In genomic region chr5:6667648-6668047, GRCh38 we compare ENCODE assay signal across 17 cellular contexts. TPM values are rescaled to one million over a fixed set of nuclear protein-coding genes. Genes with fewer than 3 reads are reported as not detected.
DNase-seq lines count a peak whose midpoint lies in the region; ATAC-seq and TF ChIP-seq lines count a peak whose summit lies in the region.
"Had no signal": no experiment of that assay in that cellular context is flagged by ENCODE, and none has a peak within 500 bp of the region (broad histone marks: within the 10 kb centered on the region; RNA-seq: fewer than 3 reads in every experiment).

No MANE protein-coding gene starts in this region.

- H3F3A ChIP-seq in GM23338 (replicated peaks; ENCODE audit: low read depth) = no peaks in the 10 kb centered on the region

- H3K4me1 Mint-ChIP-seq in GM23338 = peaks cover 27% of the 10 kb centered on the region
- no peaks in the 10 kb centered on the region for H3K4me1 Mint-ChIP-seq in T-helper 17 cell
- H3K4me1 Mint-ChIP-seq: B cell had no signal

- H3K9me2 ChIP-seq in GM23338 (ENCODE audit: insufficient read depth) = 0 out of 2 replicates have a peak, but pooled peaks cover 2% of the 10 kb centered on the region

- no peak overlapping the region for H3K4me2 ChIP-seq in GM23338
- H3K4me2 ChIP-seq: A549; BLaER1 treated with 17β-estradiol and CSF1 and Interleukin-3, amounts not matched to agents 10 nM and 100 nM had no signal

- H4K20me1 ChIP-seq in GM23338 (replicated peaks; ENCODE audit: insufficient read depth) = no peaks in the 10 kb centered on the region
- H4K20me1 ChIP-seq: BLaER1 treated with 17β-estradiol and CSF1 and Interleukin-3, amounts not matched to agents 10 nM and 100 nM had no signal

- H3K36me3 Mint-ChIP-seq in GM23338 (ENCODE audit: low read depth) (peaks cover 38% of the 10 kb centered on the region), T-helper 17 cell (ENCODE audit: low read depth) (peaks cover 3% of the 10 kb centered on the region)

- no peaks in the 10 kb centered on the region for H3K79me2 ChIP-seq in GM23338 (replicated peaks; ENCODE audit: insufficient read depth)

- H3K4me3 Mint-ChIP-seq in GM23338 (no peak overlapping the region), T-helper 17 cell (no peak overlapping the region)
- H3K4me3 Mint-ChIP-seq: B cell; CD4-positive, alpha-beta T cell; CD8-positive, alpha-beta T cell had no signal

- no peak overlapping the region for H2AFZ ChIP-seq in GM23338

- H3K27me3 Mint-ChIP-seq in GM23338 (ENCODE audit: insufficient read depth, low read depth, poor library complexity) = no peaks in the 10 kb centered on the region
- no peaks in the 10 kb centered on the region for H3K27me3 Mint-ChIP-seq in T-helper 17 cell
- H3K27me3 Mint-ChIP-seq: B cell; CD4-positive, alpha-beta T cell had no signal

- ATAC-seq in GM23338 = peak; percentile 84
- ATAC-seq in T-helper 17 cell = no peak
- ATAC-seq: A549; CD8-positive, alpha-beta T cell had no signal

- no peak overlapping the region for H3K4me3 ChIP-seq in GM23338
- H3K4me3 ChIP-seq: A549; BLaER1 treated with 17β-estradiol and CSF1 and Interleukin-3, amounts not matched to agents 10 nM and 100 nM had no signal

- no peak overlapping the region for H3K27ac ChIP-seq in GM23338 (ENCODE audit: low read depth)
- H3K27ac ChIP-seq: 22Rv1; A549; BLaER1 treated with 17β-estradiol and CSF1 and Interleukin-3, amounts not matched to agents 10 nM and 100 nM; C4-2B had no signal

- TF ChIP-seq CTCF in GM23338 (conservative IDR thresholded peaks at IDR 0.05; ENCODE audit: low read depth in 2 of 2) = no peak

- no peaks in the 10 kb centered on the region for H3K36me3 ChIP-seq in GM23338 (ENCODE audit: insufficient read depth)

- no peaks in the 10 kb centered on the region for H3K27me3 ChIP-seq in GM23338 (ENCODE audit: insufficient read depth)
- H3K27me3 ChIP-seq: BLaER1 treated with 17β-estradiol and CSF1 and Interleukin-3, amounts not matched to agents 10 nM and 100 nM had no signal

- no peaks in the 10 kb centered on the region for H3K9me3 ChIP-seq in T-helper 17 cell (ENCODE audit: control insufficient read depth, low read length, poor library complexity, severe bottlenecking)
- H3K9me3 ChIP-seq: A549, Caco-2 had no signal

- peak; percentile 12 for DNase-seq in GM23338 (ENCODE audit: low spot score)
- DNase-seq in T-helper 17 cell = no peak
- peak; percentile 43 for DNase-seq in iPS-NIHi7 (ENCODE audit: extremely low spot score)
- DNase-seq in NCI-H2227 (lab: John Stamatoyannopoulos, UW; ENCODE audit: unreplicated experiment) = no peak
- no peak for DNase-seq in NCI-H345 (lab: John Stamatoyannopoulos, UW)
- DNase-seq: AML-193; Caco-2; Calu3; CD4-positive, alpha-beta T cell; CD8-positive, alpha-beta T cell; DMS79 treated with DMSO at 0.1 percent for 48 hours; GF-D8 had no signal

- H3K9me3 Mint-ChIP-seq in GM23338 = no peaks in the 10 kb centered on the region
- H3K9me3 Mint-ChIP-seq: CD4-positive, alpha-beta T cell; CD8-positive, alpha-beta T cell had no signal

- peaks cover 4% of the 10 kb centered on the region; the same call in 1 of the 2 replicates for H3K4me1 ChIP-seq in GM23338 (ENCODE audit: insufficient read depth)
- H3K4me1 ChIP-seq: A549; BLaER1 treated with 17β-estradiol and CSF1 and Interleukin-3, amounts not matched to agents 10 nM and 100 nM; Caco-2 had no signal

- H3K27ac Mint-ChIP-seq in GM23338 (0 out of 2 replicates have a peak overlapping the region, but pooled peaks have one; percentile 14), T-helper 17 cell (peak overlapping the region; percentile 43)
- H3K27ac Mint-ChIP-seq: B cell; CD4-positive, alpha-beta T cell; CD8-positive, alpha-beta T cell had no signal

TF ChIP-seq in GM23338, 12 proteins besides CTCF, POLR2A, EP300 and RAD21 (continues in another document):
- TF ChIP-seq POLR2AphosphoS5 (IDR thresholded peaks at IDR 0.05; ENCODE audit: low read depth) = no peak
- TF ChIP-seq, protein P1, sequence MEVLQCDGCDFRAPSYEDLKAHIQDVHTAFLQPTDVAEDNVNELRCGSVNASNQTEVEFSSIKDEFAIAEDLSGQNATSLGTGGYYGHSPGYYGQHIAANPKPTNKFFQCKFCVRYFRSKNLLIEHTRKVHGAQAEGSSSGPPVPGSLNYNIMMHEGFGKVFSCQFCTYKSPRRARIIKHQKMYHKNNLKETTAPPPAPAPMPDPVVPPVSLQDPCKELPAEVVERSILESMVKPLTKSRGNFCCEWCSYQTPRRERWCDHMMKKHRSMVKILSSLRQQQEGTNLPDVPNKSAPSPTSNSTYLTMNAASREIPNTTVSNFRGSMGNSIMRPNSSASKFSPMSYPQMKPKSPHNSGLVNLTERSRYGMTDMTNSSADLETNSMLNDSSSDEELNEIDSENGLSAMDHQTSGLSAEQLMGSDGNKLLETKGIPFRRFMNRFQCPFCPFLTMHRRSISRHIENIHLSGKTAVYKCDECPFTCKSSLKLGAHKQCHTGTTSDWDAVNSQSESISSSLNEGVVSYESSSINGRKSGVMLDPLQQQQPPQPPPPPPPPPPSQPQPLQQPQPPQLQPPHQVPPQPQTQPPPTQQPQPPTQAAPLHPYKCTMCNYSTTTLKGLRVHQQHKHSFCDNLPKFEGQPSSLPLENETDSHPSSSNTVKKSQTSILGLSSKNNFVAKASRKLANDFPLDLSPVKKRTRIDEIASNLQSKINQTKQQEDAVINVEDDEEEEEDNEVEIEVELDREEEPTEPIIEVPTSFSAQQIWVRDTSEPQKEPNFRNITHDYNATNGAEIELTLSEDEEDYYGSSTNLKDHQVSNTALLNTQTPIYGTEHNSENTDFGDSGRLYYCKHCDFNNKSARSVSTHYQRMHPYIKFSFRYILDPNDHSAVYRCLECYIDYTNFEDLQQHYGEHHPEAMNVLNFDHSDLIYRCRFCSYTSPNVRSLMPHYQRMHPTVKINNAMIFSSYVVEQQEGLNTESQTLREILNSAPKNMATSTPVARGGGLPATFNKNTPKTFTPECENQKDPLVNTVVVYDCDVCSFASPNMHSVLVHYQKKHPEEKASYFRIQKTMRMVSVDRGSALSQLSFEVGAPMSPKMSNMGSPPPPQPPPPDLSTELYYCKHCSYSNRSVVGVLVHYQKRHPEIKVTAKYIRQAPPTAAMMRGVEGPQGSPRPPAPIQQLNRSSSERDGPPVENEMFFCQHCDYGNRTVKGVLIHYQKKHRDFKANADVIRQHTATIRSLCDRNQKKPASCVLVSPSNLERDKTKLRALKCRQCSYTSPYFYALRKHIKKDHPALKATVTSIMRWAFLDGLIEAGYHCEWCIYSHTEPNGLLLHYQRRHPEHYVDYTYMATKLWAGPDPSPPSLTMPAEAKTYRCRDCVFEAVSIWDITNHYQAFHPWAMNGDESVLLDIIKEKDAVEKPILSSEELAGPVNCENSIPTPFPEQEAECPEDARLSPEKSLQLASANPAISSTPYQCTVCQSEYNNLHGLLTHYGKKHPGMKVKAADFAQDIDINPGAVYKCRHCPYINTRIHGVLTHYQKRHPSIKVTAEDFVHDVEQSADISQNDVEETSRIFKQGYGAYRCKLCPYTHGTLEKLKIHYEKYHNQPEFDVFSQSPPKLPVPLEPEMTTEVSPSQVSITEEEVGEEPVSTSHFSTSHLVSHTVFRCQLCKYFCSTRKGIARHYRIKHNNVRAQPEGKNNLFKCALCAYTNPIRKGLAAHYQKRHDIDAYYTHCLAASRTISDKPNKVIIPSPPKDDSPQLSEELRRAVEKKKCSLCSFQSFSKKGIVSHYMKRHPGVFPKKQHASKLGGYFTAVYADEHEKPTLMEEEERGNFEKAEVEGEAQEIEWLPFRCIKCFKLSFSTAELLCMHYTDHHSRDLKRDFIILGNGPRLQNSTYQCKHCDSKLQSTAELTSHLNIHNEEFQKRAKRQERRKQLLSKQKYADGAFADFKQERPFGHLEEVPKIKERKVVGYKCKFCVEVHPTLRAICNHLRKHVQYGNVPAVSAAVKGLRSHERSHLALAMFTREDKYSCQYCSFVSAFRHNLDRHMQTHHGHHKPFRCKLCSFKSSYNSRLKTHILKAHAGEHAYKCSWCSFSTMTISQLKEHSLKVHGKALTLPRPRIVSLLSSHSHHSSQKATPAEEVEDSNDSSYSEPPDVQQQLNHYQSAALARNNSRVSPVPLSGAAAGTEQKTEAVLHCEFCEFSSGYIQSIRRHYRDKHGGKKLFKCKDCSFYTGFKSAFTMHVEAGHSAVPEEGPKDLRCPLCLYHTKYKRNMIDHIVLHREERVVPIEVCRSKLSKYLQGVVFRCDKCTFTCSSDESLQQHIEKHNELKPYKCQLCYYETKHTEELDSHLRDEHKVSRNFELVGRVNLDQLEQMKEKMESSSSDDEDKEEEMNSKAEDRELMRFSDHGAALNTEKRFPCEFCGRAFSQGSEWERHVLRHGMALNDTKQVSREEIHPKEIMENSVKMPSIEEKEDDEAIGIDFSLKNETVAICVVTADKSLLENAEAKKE (CRISPR knock-in tag; IDR thresholded peaks at IDR 0.05) = no peak
- no peak for TF ChIP-seq ZNF114 (CRISPR knock-in tag; IDR thresholded peaks at IDR 0.05)
- TF ChIP-seq EZH2 (IDR thresholded peaks at IDR 0.05; ENCODE audit: low read depth, unreplicated experiment) = no peak

RNA-seq across cellular contexts. Expression of gene SRD5A1, which starts 34.4 kb away (rescaled TPM):
- total RNA-seq in GM23338 (2014; rRNA removed; shearing (Covaris generic)) = 69.6 and 87.3 TPM in 2 replicates
- polyA plus RNA-seq in GM23338 (2016; fragmentation: Nextera tagmentation; extraction: Ambion mirVana) = 17.9 and 18.2 TPM in 2 replicates
- total RNA-seq in T-helper 17 cell = 1 to 10 TPM; 3.7 to 4.4 TPM

RNA-seq across cellular contexts. Expression of gene NSUN2, which starts 34.8 kb away (rescaled TPM):
- total RNA-seq in GM23338 (2014; rRNA removed; shearing (Covaris generic)) = 110 and 112 TPM in 2 replicates
- polyA plus RNA-seq in GM23338 (2016; fragmentation: Nextera tagmentation; extraction: Ambion mirVana) = 59.3 and 65.4 TPM in 2 replicates
- total RNA-seq in T-helper 17 cell = 10 to 100 TPM; 49.1 to 60.1 TPM

RNA-seq across cellular contexts. Expression of gene TENT4A, which starts 45.6 kb away (rescaled TPM):
- 20.2 and 24.0 TPM in 2 replicates for total RNA-seq in GM23338 (2014; rRNA removed; shearing (Covaris generic))
- polyA plus RNA-seq in GM23338 (2016; fragmentation: Nextera tagmentation; extraction: Ambion mirVana) = 5.2 and 5.3 TPM in 2 replicates
- 10 to 100 TPM; 54.7 to 59.4 TPM for total RNA-seq in T-helper 17 cell

Comparison
In these comparisons a context has a peak if more than half of its experiments do, and no peak if none do; other contexts are left out.
1. DNase-seq: peak in GM23338 (single experiment) and iPS-NIHi7 (single experiment); none in T-helper 17 cell (0 of 3), NCI-H2227 (single experiment) and NCI-H345 (single experiment).
2. RNA of gene SRD5A1, which starts 34.4 kb away (total RNA-seq): 69.6 to 87.3 TPM in GM23338; 3.7 to 4.4 TPM in T-helper 17 cell; every median in the first group is over 10 times any median in the second.